Comparison of ENCODE assay signal across 31 cellular contexts in genomic region chr5:17772232-17772631, GRCh38.
"Had no signal": no experiment of that assay in that cellular context is flagged by ENCODE, and none has a peak within 500 bp of the region (broad histone marks: within the 10 kb centered on the region; RNA-seq: fewer than 3 reads in every experiment).

No MANE protein-coding gene starts in this region.

- DNase-seq: activated B cell treated with CpG ODN at 0.5 μM for 24 hours; activated CD4-positive, alpha-beta memory T cell treated with anti-CD3 and anti-CD28 coated beads, Interleukin-2, amount 10 ng/mL, durations not matched to agents 7 days and 5 days; activated CD4-positive, alpha-beta T cell treated with anti-CD3 and anti-CD28 coated beads for 4 hours; activated CD4-positive, alpha-beta T cell treated with anti-CD3 and anti-CD28 coated beads, Interleukin-2, amount 10 ng/mL, durations not matched to agents 24 days and 14 days; activated CD4-positive, alpha-beta T cell treated with anti-CD3 and anti-CD28 coated beads, Interleukin-2, amount 50 U/mL, for 1 hour; activated CD4-positive, alpha-beta T cell treated with anti-CD3 and anti-CD28 coated beads, Interleukin-2, amount 50 U/mL, for 4 hours; activated CD4-positive, CD25-positive, alpha-beta regulatory T cell treated with anti-CD3 and anti-CD28 coated beads, Interleukin-2, amount 50 U/mL, for 72 hours; activated CD8-positive, alpha-beta memory T cell treated with anti-CD3 and anti-CD28 coated beads for 24 hours; activated CD8-positive, alpha-beta memory T cell treated with anti-CD3 and anti-CD28 coated beads, Interleukin-2, amount 10 ng/mL, durations not matched to agents 7 days and 5 days; activated CD8-positive, alpha-beta memory T cell treated with anti-CD3 and anti-CD28 coated beads, Interleukin-2, amount 50 U/mL, for 48 hours; activated CD8-positive, alpha-beta T cell treated with anti-CD3 and anti-CD28 coated beads, Interleukin-2, amount 10 ng/mL, durations not matched to agents 7 days and 5 days; activated effector memory CD4-positive, alpha-beta T cell treated with Interleukin-2 at 50 U/mL for 16 hours; activated gamma-delta T cell; activated naive CD4-positive, alpha-beta T cell treated with anti-CD3 and anti-CD28 coated beads, Interleukin-2, amount 10 ng/mL, durations not matched to agents 7 days and 5 days; activated naive CD8-positive, alpha-beta T cell treated with anti-CD3 and anti-CD28 coated beads, Interleukin-2, amount 10 ng/mL, durations not matched to agents 7 days and 5 days; activated naive CD8-positive, alpha-beta T cell treated with anti-CD3 and anti-CD28 coated beads, Interleukin-2, amount 50 U/mL, for 24 hours; activated T-cell treated with anti-CD3 and anti-CD28 coated beads, Interleukin-2, amount 50 U/mL, for 24 hours; activated T-cell treated with anti-CD3 and anti-CD28 coated beads, Interleukin-2, amount 50 U/mL, for 48 hours; amygdala; anterior cingulate cortex; body of pancreas; brain microvascular endothelial cell; central memory CD4-positive, alpha-beta T cell; T-cell; T-helper 17 cell; T1000 had no signal

- H3K4me1 ChIP-seq: body of pancreas, breast epithelium had no signal

- H3K4me1 Mint-ChIP-seq: activated B cell treated with CpG ODN at 0.5 μM for 24 hours; activated CD4-positive, alpha-beta memory T cell treated with anti-CD3 and anti-CD28 coated beads, Interleukin-2, amount 10 ng/mL, durations not matched to agents 7 days and 5 days; activated CD4-positive, alpha-beta T cell treated with anti-CD3 and anti-CD28 coated beads, Interleukin-2, amount 10 ng/mL, durations not matched to agents 24 days and 14 days; activated CD8-positive, alpha-beta memory T cell treated with anti-CD3 and anti-CD28 coated beads, Interleukin-2, amount 10 ng/mL, durations not matched to agents 7 days and 5 days; activated naive CD4-positive, alpha-beta T cell treated with anti-CD3 and anti-CD28 coated beads, Interleukin-2, amount 10 ng/mL, durations not matched to agents 7 days and 5 days; activated naive CD4-positive, alpha-beta T cell treated with anti-CD3 and anti-CD28 coated beads, Interleukin-2, amount 50 U/mL, for 24 hours; activated naive CD8-positive, alpha-beta T cell treated with anti-CD3 and anti-CD28 coated beads, Interleukin-2, amount 10 ng/mL, durations not matched to agents 7 days and 5 days; activated naive CD8-positive, alpha-beta T cell treated with anti-CD3 and anti-CD28 coated beads, Interleukin-2, amount 50 U/mL, for 24 hours; T-cell; T-helper 17 cell had no signal

- H3K36me3 ChIP-seq: brain microvascular endothelial cell, breast epithelium had no signal

- H3K27me3 Mint-ChIP-seq: activated B cell treated with CpG ODN at 0.5 μM for 24 hours; activated CD4-positive, alpha-beta memory T cell treated with anti-CD3 and anti-CD28 coated beads, Interleukin-2, amount 10 ng/mL, durations not matched to agents 7 days and 5 days; activated CD4-positive, alpha-beta T cell treated with anti-CD3 and anti-CD28 coated beads, Interleukin-2, amount 10 ng/mL, durations not matched to agents 24 days and 14 days; activated CD8-positive, alpha-beta memory T cell treated with anti-CD3 and anti-CD28 coated beads, Interleukin-2, amount 10 ng/mL, durations not matched to agents 7 days and 5 days; activated naive CD4-positive, alpha-beta T cell treated with anti-CD3 and anti-CD28 coated beads, Interleukin-2, amount 10 ng/mL, durations not matched to agents 7 days and 5 days; activated naive CD4-positive, alpha-beta T cell treated with anti-CD3 and anti-CD28 coated beads, Interleukin-2, amount 50 U/mL, for 24 hours; activated naive CD8-positive, alpha-beta T cell; activated naive CD8-positive, alpha-beta T cell treated with anti-CD3 and anti-CD28 coated beads, Interleukin-2, amount 10 ng/mL, durations not matched to agents 7 days and 5 days; activated naive CD8-positive, alpha-beta T cell treated with anti-CD3 and anti-CD28 coated beads, Interleukin-2, amount 50 U/mL, for 24 hours; activated T-cell treated with anti-CD3 and anti-CD28 coated beads, Interleukin-2, amount 50 U/mL, for 24 hours; T-cell; T-helper 17 cell had no signal

- H3K9me3 ChIP-seq: body of pancreas, breast epithelium had no signal

- H3K4me3 Mint-ChIP-seq: activated B cell treated with CpG ODN at 0.5 μM for 24 hours; activated CD4-positive, alpha-beta memory T cell treated with anti-CD3 and anti-CD28 coated beads, Interleukin-2, amount 10 ng/mL, durations not matched to agents 7 days and 5 days; activated CD4-positive, alpha-beta T cell treated with anti-CD3 and anti-CD28 coated beads, Interleukin-2, amount 10 ng/mL, durations not matched to agents 24 days and 14 days; activated CD8-positive, alpha-beta memory T cell treated with anti-CD3 and anti-CD28 coated beads, Interleukin-2, amount 10 ng/mL, durations not matched to agents 7 days and 5 days; activated CD8-positive, alpha-beta T cell treated with anti-CD3 and anti-CD28 coated beads, Interleukin-2, amount 10 ng/mL, durations not matched to agents 7 days and 5 days; activated naive CD4-positive, alpha-beta T cell treated with anti-CD3 and anti-CD28 coated beads, Interleukin-2, amount 10 ng/mL, durations not matched to agents 7 days and 5 days; activated naive CD4-positive, alpha-beta T cell treated with anti-CD3 and anti-CD28 coated beads, Interleukin-2, amount 50 U/mL, for 24 hours; activated naive CD8-positive, alpha-beta T cell; activated naive CD8-positive, alpha-beta T cell treated with anti-CD3 and anti-CD28 coated beads, Interleukin-2, amount 10 ng/mL, durations not matched to agents 7 days and 5 days; activated naive CD8-positive, alpha-beta T cell treated with anti-CD3 and anti-CD28 coated beads, Interleukin-2, amount 50 U/mL, for 24 hours; activated T-cell treated with anti-CD3 and anti-CD28 coated beads, Interleukin-2, amount 50 U/mL, for 24 hours; T-cell; T-helper 17 cell had no signal

- H3K27ac Mint-ChIP-seq: activated B cell treated with CpG ODN at 0.5 μM for 24 hours; activated CD4-positive, alpha-beta memory T cell treated with anti-CD3 and anti-CD28 coated beads, Interleukin-2, amount 10 ng/mL, durations not matched to agents 7 days and 5 days; activated CD4-positive, alpha-beta T cell treated with anti-CD3 and anti-CD28 coated beads, Interleukin-2, amount 10 ng/mL, durations not matched to agents 24 days and 14 days; activated CD8-positive, alpha-beta memory T cell treated with anti-CD3 and anti-CD28 coated beads, Interleukin-2, amount 10 ng/mL, durations not matched to agents 7 days and 5 days; activated CD8-positive, alpha-beta T cell treated with anti-CD3 and anti-CD28 coated beads, Interleukin-2, amount 10 ng/mL, durations not matched to agents 7 days and 5 days; activated naive CD4-positive, alpha-beta T cell treated with anti-CD3 and anti-CD28 coated beads, Interleukin-2, amount 10 ng/mL, durations not matched to agents 7 days and 5 days; activated naive CD4-positive, alpha-beta T cell treated with anti-CD3 and anti-CD28 coated beads, Interleukin-2, amount 50 U/mL, for 24 hours; activated naive CD8-positive, alpha-beta T cell; activated naive CD8-positive, alpha-beta T cell treated with anti-CD3 and anti-CD28 coated beads, Interleukin-2, amount 10 ng/mL, durations not matched to agents 7 days and 5 days; activated naive CD8-positive, alpha-beta T cell treated with anti-CD3 and anti-CD28 coated beads, Interleukin-2, amount 50 U/mL, for 24 hours; activated T-cell treated with anti-CD3 and anti-CD28 coated beads, Interleukin-2, amount 50 U/mL, for 24 hours; activated T-helper 2 cell treated with anti-CD3 and anti-CD28 coated beads, Interferon-gamma antibody, Interleukin-2, Interleukin-4, amounts not matched to agents 10 μg/mL and 5 μg/mL and 100 μg/mL, durations not matched to agents 14 hours and 24 hours and 36 hours; T-cell; T-helper 17 cell had no signal

- H3K9me3 Mint-ChIP-seq: activated B cell treated with CpG ODN at 0.5 μM for 24 hours; activated CD4-positive, alpha-beta memory T cell treated with anti-CD3 and anti-CD28 coated beads, Interleukin-2, amount 10 ng/mL, durations not matched to agents 7 days and 5 days; activated naive CD8-positive, alpha-beta T cell treated with anti-CD3 and anti-CD28 coated beads, Interleukin-2, amount 10 ng/mL, durations not matched to agents 7 days and 5 days; activated naive CD8-positive, alpha-beta T cell treated with anti-CD3 and anti-CD28 coated beads, Interleukin-2, amount 50 U/mL, for 24 hours had no signal

- ATAC-seq: activated CD8-positive, alpha-beta memory T cell treated with anti-CD3 and anti-CD28 coated beads, Interleukin-2, amount 10 ng/mL, durations not matched to agents 7 days and 5 days; activated CD8-positive, alpha-beta T cell treated with anti-CD3 and anti-CD28 coated beads, Interleukin-2, amount 10 ng/mL, durations not matched to agents 7 days and 5 days; activated naive CD8-positive, alpha-beta T cell treated with anti-CD3 and anti-CD28 coated beads, Interleukin-2, amount 50 U/mL, for 24 hours; body of pancreas; T-cell; T-helper 17 cell had no signal

- H3K27me3 ChIP-seq: body of pancreas, brain microvascular endothelial cell, breast epithelium had no signal

- H3K27ac ChIP-seq: body of pancreas, brain microvascular endothelial cell, breast epithelium, VCaP had no signal

- H3K4me3 ChIP-seq: body of pancreas, breast epithelium had no signal

- H3K36me3 Mint-ChIP-seq: activated CD8-positive, alpha-beta memory T cell treated with anti-CD3 and anti-CD28 coated beads, Interleukin-2, amount 10 ng/mL, durations not matched to agents 7 days and 5 days; activated naive CD4-positive, alpha-beta T cell treated with anti-CD3 and anti-CD28 coated beads, Interleukin-2, amount 10 ng/mL, durations not matched to agents 7 days and 5 days; activated naive CD4-positive, alpha-beta T cell treated with anti-CD3 and anti-CD28 coated beads, Interleukin-2, amount 50 U/mL, for 24 hours; activated naive CD8-positive, alpha-beta T cell; activated naive CD8-positive, alpha-beta T cell treated with anti-CD3 and anti-CD28 coated beads, Interleukin-2, amount 10 ng/mL, durations not matched to agents 7 days and 5 days; T-cell had no signal
